ENCODE assay signal across 20 cellular contexts in genomic region chr17:55642741-55643140, GRCh38.
DNase-seq lines count a peak whose midpoint lies in the region; ATAC-seq and TF ChIP-seq lines count a peak whose summit lies in the region.
"Had no signal": no experiment of that assay in that cellular context is flagged by ENCODE, and none has a peak within 500 bp of the region (broad histone marks: within the 10 kb centered on the region; RNA-seq: fewer than 3 reads in every experiment).

No MANE protein-coding gene starts in this region.

- H3K27me3 ChIP-seq in SJCRH30 = no peaks in the 10 kb centered on the region

- H3K4me3 ChIP-seq in Jurkat, Clone E6-1 (ENCODE audit: low read length) = no peak overlapping the region
- H3K4me3 ChIP-seq in SJCRH30 (no peak overlapping the region), choroid plexus epithelial cell (ENCODE audit: low read depth, low read length) (no peak overlapping the region)
- H3K4me3 ChIP-seq: A549, GM12878 had no signal

- H3K9me3 ChIP-seq in SJCRH30 (replicated peaks) = no peaks in the 10 kb centered on the region
- H3K9me3 ChIP-seq: A549 had no signal

- H3K4me1 ChIP-seq in SJCRH30 = peaks cover 14% of the 10 kb centered on the region
- H3K4me1 ChIP-seq: A549 had no signal

- no peak for ATAC-seq in GM19467 (IDR thresholded peaks at IDR 0.05; ENCODE audit: unreplicated experiment)
- ATAC-seq in HG02798 (IDR thresholded peaks at IDR 0.05; ENCODE audit: poor library complexity, unreplicated experiment) = no peak
- ATAC-seq: A549, GM12878 had no signal

- TF ChIP-seq CTCF in choroid plexus epithelial cell (conservative IDR thresholded peaks at IDR 0.05; ENCODE audit: low read depth, low read length) = no peak

- no peak overlapping the region for H3K27ac ChIP-seq in SJCRH30
- H3K27ac ChIP-seq: A549 had no signal

- no peaks in the 10 kb centered on the region for H3K36me3 ChIP-seq in SJCRH30

- DNase-seq in CMK (ENCODE audit: low read depth) (peak; percentile 8), SJCRH30 (peak; percentile 62 to 76), choroid plexus epithelial cell (ENCODE audit: low read depth) (peak; percentile 8), NCI-H1417 (lab: John Stamatoyannopoulos, UW) (no peak)
- peak; percentile 14 for DNase-seq in Jurkat, Clone E6-1 (ENCODE audit: low read depth, low spot score)
- DNase-seq in activated CD8-positive, alpha-beta memory T cell treated with anti-CD3 and anti-CD28 coated beads, Interleukin-2, amount 50 U/mL, for 4 hours = no peak
- DNase-seq: DMS53, GDM1, HFFc6, MV-4-11, NCI-H1436, NCI-H2029, NCI-H2171, NCI-H524, SHP77, T-helper 2 cell had no signal

Comparison
In these comparisons a context has a peak if more than half of its experiments do, and no peak if none do; other contexts are left out.
1. DNase-seq: peak in CMK (single experiment), Jurkat, Clone E6-1 (single experiment), SJCRH30 (2 of 2) and choroid plexus epithelial cell (single experiment); none in activated CD8-positive, alpha-beta memory T cell treated with anti-CD3 and anti-CD28 coated beads, Interleukin-2, amount 50 U/mL, for 4 hours (single experiment) and NCI-H1417 (0 of 3).